ENCODE assay signal across 10 cellular contexts in the genomic region with DNA sequence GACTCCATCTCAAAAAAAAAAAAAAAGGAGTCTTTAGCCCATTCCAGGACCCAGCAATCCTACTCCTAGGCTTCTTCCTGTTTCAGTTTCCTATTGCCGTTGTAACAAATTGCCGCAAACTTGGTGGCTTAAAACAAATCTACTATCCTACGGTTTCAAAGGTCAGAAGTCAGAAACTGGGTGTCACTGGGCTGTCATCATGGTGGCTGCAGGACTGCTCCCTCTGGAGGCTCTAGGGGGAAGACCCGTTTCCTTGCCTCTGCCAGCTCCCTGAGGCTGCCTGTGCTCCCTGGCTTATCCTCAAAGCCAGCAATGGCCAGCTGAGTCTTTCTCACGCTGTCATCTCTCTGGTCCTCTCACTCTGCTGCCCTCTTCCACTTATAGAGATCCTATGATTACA. TPM values are rescaled to one million over a fixed set of nuclear protein-coding genes. Genes with fewer than 3 reads are reported as not detected.
DNase-seq lines count a peak whose midpoint lies in the region; ATAC-seq, FAIRE-seq and TF ChIP-seq lines count a peak whose summit lies in the region.
"Had no signal": no experiment of that assay in that cellular context is flagged by ENCODE, and none has a peak within 500 bp of the region (broad histone marks: within the 10 kb centered on the region; RNA-seq: fewer than 3 reads in every experiment).

No MANE protein-coding gene starts in this region.

- no peaks in the 10 kb centered on the region for H3K36me3 ChIP-seq in right atrium auricular region
- no peaks in the 10 kb centered on the region for H3K36me3 ChIP-seq in fibroblast of lung (ENCODE audit: control insufficient read depth, insufficient read depth, low read length)

- TF ChIP-seq CTCF in right atrium auricular region (IDR thresholded peaks at IDR 0.05) (peak in 1 of 2 donors; percentile 17), fibroblast of lung (conservative IDR thresholded peaks at IDR 0.05 in 1 of 2, IDR thresholded peaks at IDR 0.05 in 1 of 2; ENCODE audit: low read depth in 1 of 2, low read length in 2 of 2) (peak; percentile 8 to 43), dorsolateral prefrontal cortex (IDR thresholded peaks at IDR 0.05 in 54 of 56, conservative IDR thresholded peaks at IDR 0.05 in 2 of 56; ENCODE audit: low read depth in 1 of 56, partially characterized antibody in 56 of 56) (peak in 4 of 56 donors; percentile 10 to 20 (median 12))

- no peak overlapping the region for H3K4me3 ChIP-seq in right atrium auricular region
- H3K4me3 ChIP-seq in fibroblast of lung (replicated peaks in 1 of 4; ENCODE audit: control extremely low read depth in 1 of 4, insufficient read depth in 1 of 4, low read depth in 3 of 4, low read length in 4 of 4), result no peak overlapping the region
- H3K4me3 ChIP-seq in dorsolateral prefrontal cortex, result no peak overlapping the region

- H3K79me2 ChIP-seq in fibroblast of lung (ENCODE audit: control insufficient read depth, insufficient read depth, low read length), result no peaks in the 10 kb centered on the region

- no peak overlapping the region for H3K4me2 ChIP-seq in fibroblast of lung (ENCODE audit: extremely low read depth, insufficient read depth, low read length)

- no peak overlapping the region for H3K9ac ChIP-seq in fibroblast of lung (ENCODE audit: insufficient read depth, low read length)

- ATAC-seq in Right ventricle myocardium superior (ENCODE audit: poor library complexity) (peak; percentile 42), HG03097 (IDR thresholded peaks at IDR 0.05; ENCODE audit: low FRiP score, unreplicated experiment) (no peak), GM21528 (IDR thresholded peaks at IDR 0.05; ENCODE audit: low FRiP score, unreplicated experiment) (no peak)

- no peak for FAIRE-seq in RCC 7860 (lab: Jason Lieb, UNC)

- H2AFZ ChIP-seq in fibroblast of lung (ENCODE audit: low read length), result no peak overlapping the region

- no peak overlapping the region for H3K27ac ChIP-seq in right atrium auricular region
- H3K27ac ChIP-seq in fibroblast of lung (ENCODE audit: insufficient read depth, low read length), result no peak overlapping the region
- H3K27ac ChIP-seq in dorsolateral prefrontal cortex, result no peak overlapping the region

- DNase-seq in Right ventricle myocardium superior (no peak), right atrium auricular region (ENCODE audit: low spot score) (no peak), OCI-M1 (lab: John Stamatoyannopoulos, UW) (peak; percentile 48), fibroblast of lung (ENCODE audit: low read depth in 2 of 2) (no peak), RCC 7860 (ENCODE audit: low spot score) (no peak), dorsolateral prefrontal cortex (no peak)
- DNase-seq: activated B cell treated with CpG ODN at 0.5 μM for 24 hours, NCI-H1092 treated with DMSO at 0.1 percent for 48 hours had no signal

- H3K27me3 ChIP-seq in right atrium auricular region (no peaks in the 10 kb centered on the region), fibroblast of lung (ENCODE audit: control insufficient read depth, insufficient read depth, low read length) (peaks cover 17% of the 10 kb centered on the region), dorsolateral prefrontal cortex (no peaks in the 10 kb centered on the region)

- H4K20me1 ChIP-seq in fibroblast of lung (ENCODE audit: control insufficient read depth, extremely low read depth, insufficient read depth, low read length), result no peaks in the 10 kb centered on the region

- H3K4me1 ChIP-seq in right atrium auricular region, result no peaks in the 10 kb centered on the region
- H3K4me1 ChIP-seq in fibroblast of lung (ENCODE audit: control insufficient read depth, extremely low read depth, insufficient read depth, low read length), result no peaks in the 10 kb centered on the region

- intact Hi-C loops in Right ventricle myocardium superior (cut with DNase I), result no loop called here
- intact Hi-C loops in dorsolateral prefrontal cortex (cut with DNase I), result no loop called here

- H3K9me3 ChIP-seq in right atrium auricular region (no peaks in the 10 kb centered on the region), fibroblast of lung (ENCODE audit: control insufficient read depth, insufficient read depth, low read depth, low read length) (no peaks in the 10 kb centered on the region)

RNA-seq across cellular contexts. Expression of a gene that starts 8.7 kb away (rescaled TPM):
- total RNA-seq in Right ventricle myocardium superior (4.2 TPM), right atrium auricular region (1 to 10 TPM; 3.9 to 5.7 TPM), fibroblast of lung (1.3 and 2.0 TPM in 2 replicates), dorsolateral prefrontal cortex (10 to 100 TPM; 12.9 to 58.9 (median 36.2) TPM)
- 1.00 and 1.4 TPM in 2 replicates for polyA plus RNA-seq in fibroblast of lung
- polyA plus RNA-seq in fibroblast of lung (2012), result 1.8 and 2.6 TPM in 2 replicates
- polyA minus RNA-seq in fibroblast of lung (ENCODE audit: low replicate concordance), result 5.5 and 9.5 TPM in 2 replicates
- total RNA-seq: activated B cell treated with CpG ODN at 0.5 μM for 24 hours had no signal
